Comparison of ENCODE assay signal across 14 cellular contexts in the genomic region with DNA sequence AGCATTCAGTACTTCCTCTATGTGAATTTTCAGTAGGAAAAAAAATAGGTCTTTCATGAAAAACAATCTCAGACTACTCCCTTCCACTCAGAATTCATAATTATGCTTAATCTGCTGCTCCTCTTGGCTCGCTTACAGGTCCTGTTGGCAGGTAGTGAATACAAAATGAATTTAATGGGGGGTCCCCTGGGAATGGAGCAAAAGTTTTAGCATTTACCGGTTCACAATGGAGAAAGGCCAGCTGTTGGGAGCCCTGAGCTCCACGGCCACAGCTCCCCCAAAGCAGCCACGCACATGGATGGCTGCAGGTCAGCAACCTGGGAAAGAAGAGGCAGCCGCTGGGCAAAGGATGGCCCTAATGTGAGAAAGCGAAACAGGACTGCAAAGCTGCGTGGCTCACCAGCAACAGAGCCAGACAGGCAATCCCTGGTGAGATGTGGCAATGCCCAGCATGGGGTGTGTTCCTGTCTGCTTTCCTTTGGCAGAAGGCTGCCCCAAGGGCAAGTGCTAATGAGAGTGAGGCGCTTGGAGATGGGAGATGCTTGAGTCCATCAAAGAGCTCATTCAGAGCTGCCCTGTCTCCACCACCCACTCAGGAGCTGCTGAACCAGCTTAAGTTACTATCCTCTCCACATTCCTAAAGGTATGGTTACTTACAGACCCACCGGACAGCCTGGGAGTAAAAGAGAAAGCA.
DNase-seq lines count a peak whose midpoint lies in the region; ATAC-seq, FAIRE-seq and TF ChIP-seq lines count a peak whose summit lies in the region.
"Had no signal": no experiment of that assay in that cellular context is flagged by ENCODE, and none has a peak within 500 bp of the region (broad histone marks: within the 10 kb centered on the region; RNA-seq: fewer than 3 reads in every experiment).

No MANE protein-coding gene starts in this region.

- H3K23ac ChIP-seq in neuronal stem cell (ENCODE audit: low read depth, low read length, poor library complexity): peak overlapping the region; percentile 46

- intact Hi-C loops in GM12878 (cut with micrococcal nuclease; ENCODE audit: unreplicated experiment): no loop called here

- H3K27me3 ChIP-seq in GM12878 (replicated peaks in 1 of 2; ENCODE audit: control insufficient read depth in 2 of 2, insufficient read depth in 2 of 2, low read length in 1 of 2) (no peaks in the 10 kb centered on the region), neuronal stem cell (ENCODE audit: control insufficient read depth in 3 of 3, insufficient read depth in 3 of 3, low read depth in 1 of 3, low read length in 3 of 3) (no peaks in the 10 kb centered on the region)
- H3K27me3 ChIP-seq: ovary had no signal

- H3K4me2 ChIP-seq in GM12878 (ENCODE audit: control insufficient read depth, insufficient read depth) (no peak overlapping the region), neuronal stem cell (ENCODE audit: insufficient read depth, low read length, poor library complexity, severe bottlenecking) (no peak overlapping the region)

- H4K8ac ChIP-seq in neuronal stem cell (ENCODE audit: low read depth, low read length): no peak overlapping the region

- ATAC-seq in GM12878 (peak; percentile 32), GM19455 (IDR thresholded peaks at IDR 0.05; ENCODE audit: unreplicated experiment) (no peak)
- ATAC-seq: HCT116 had no signal

- no peak overlapping the region for H3K9ac ChIP-seq in GM12878 (ENCODE audit: control insufficient read depth, insufficient read depth, low read length)
- H3K9ac ChIP-seq in neuronal stem cell (ENCODE audit: low read depth, low read length, poor library complexity): peak overlapping the region; percentile 24

- SMC1A ChIA-PET in GM12878 (lab: Charles Lee; ENCODE audit: uncharacterized antibody, unreplicated experiment): interaction anchor here (0.5 to 1.3 kb wide), 4 partner anchors 10 to 72 kb away, joined by 3 to 5 read pairs (median 4); no protein-coding TSS in a partner anchor

- H3K4me3 ChIP-seq in GM12878 (no peak overlapping the region), neuronal stem cell (ENCODE audit: low read length in 2 of 2) (no peak overlapping the region)
- H3K4me3 ChIP-seq: ovary had no signal

- TF ChIP-seq CTCF in GM12878 (IDR thresholded peaks at IDR 0.05 in 2 of 3, conservative IDR thresholded peaks at IDR 0.05 in 1 of 3; ENCODE audit: control insufficient read depth in 2 of 3, extremely low read depth in 1 of 3, insufficient read depth in 1 of 3, low read depth in 3 of 3, low read length in 3 of 3): no peak

- H2BK15ac ChIP-seq in neuronal stem cell (ENCODE audit: low read length): peak overlapping the region; percentile 46

- no peaks in the 10 kb centered on the region for H3K79me1 ChIP-seq in neuronal stem cell (ENCODE audit: low read depth, low read length)

- no peaks in the 10 kb centered on the region for H3K4me1 ChIP-seq in GM12878 (ENCODE audit: control insufficient read depth, insufficient read depth, low read length)
- peaks cover 0 to 4% of the 10 kb centered on the region in 2 donors for H3K4me1 ChIP-seq in neuronal stem cell (ENCODE audit: control insufficient read depth in 2 of 2, insufficient read depth in 1 of 2, low read depth in 1 of 2, low read length in 2 of 2)

- TF ChIP-seq EP300 in GM12878 (IDR thresholded peaks at IDR 0.05; ENCODE audit: borderline replicate concordance in 1 of 2, control insufficient read depth in 1 of 2, low read depth in 2 of 2, low read length in 2 of 2): no peak

- in situ Hi-C loops in G401 (cut with HindIII; ENCODE audit: low sequenced_read_pairs): no loop called here
- in situ Hi-C loops in GM12878 (cut with MboI): no loop called here

- no peaks in the 10 kb centered on the region; the same call in 2 of the 3 replicates for H3K9me3 ChIP-seq in GM12878 (replicated peaks; ENCODE audit: control insufficient read depth, insufficient read depth, low read length)
- H3K9me3 ChIP-seq in neuronal stem cell (replicated peaks in 1 of 2; ENCODE audit: control insufficient read depth in 2 of 2, insufficient read depth in 1 of 2, low read depth in 1 of 2, low read length in 2 of 2): peaks cover 3 to 4% of the 10 kb centered on the region in 2 donors
- H3K9me3 ChIP-seq: ovary had no signal

- H3K27ac ChIP-seq in GM12878 (ENCODE audit: control insufficient read depth, insufficient read depth) (no peak overlapping the region), neuronal stem cell (replicated peaks; ENCODE audit: low read length) (no peak overlapping the region)
- H3K27ac ChIP-seq: esophagus squamous epithelium, ovary had no signal

- no peak for TF ChIP-seq POLR2A in GM12878 (IDR thresholded peaks at IDR 0.05; ENCODE audit: low read depth, low read length)

- no peak overlapping the region for H3K14ac ChIP-seq in neuronal stem cell (ENCODE audit: low read length)

- H3K36me3 ChIP-seq in GM12878 (ENCODE audit: control insufficient read depth in 2 of 2, insufficient read depth in 2 of 2, low read length in 1 of 2) (no peaks in the 10 kb centered on the region), neuronal stem cell (replicated peaks in 1 of 2; ENCODE audit: control insufficient read depth in 2 of 2, insufficient read depth in 2 of 2, low read length in 2 of 2) (no peaks in the 10 kb centered on the region)
- H3K36me3 ChIP-seq: esophagus squamous epithelium, ovary had no signal

- POLR2A ChIA-PET in GM12878 (lab: Charles Lee): no interaction called here

- H4K91ac ChIP-seq in neuronal stem cell (ENCODE audit: low read depth, low read length, poor library complexity): no peak overlapping the region

- DNase-seq in G401 (ENCODE audit: low spot score) (peak; percentile 8), NCI-H2081 (lab: John Stamatoyannopoulos, UW) (peak; percentile 57 to 66), GM12878 (ENCODE audit: low read depth, low spot score) (no peak), neuronal stem cell (ENCODE audit: low spot score) (no peak), medulla oblongata (ENCODE audit: extremely low spot score) (no peak), HK-2 (ENCODE audit: unreplicated experiment) (no peak)
- DNase-seq in activated CD4-positive, alpha-beta T cell treated with anti-CD3 and anti-CD28 coated beads, Interleukin-2, amount 50 U/mL, for 1 hour: no peak
- DNase-seq: activated CD8-positive, alpha-beta memory T cell treated with anti-CD3 and anti-CD28 coated beads for 24 hours; esophagus squamous epithelium; kidney glomerular epithelial cell; NCI-H2029; ovary had no signal

- H2AFZ ChIP-seq in GM12878 (ENCODE audit: control insufficient read depth, low read depth, low read length) (no peak overlapping the region; the same call in 1 of the 2 replicates), neuronal stem cell (ENCODE audit: low read length) (no peak overlapping the region)

- 20% methylated on average over 9 of the region's 9 CpGs for WGBS in GM12878 (ENCODE audit: insufficient coverage, insufficient replicate concordance, low lambda C conversion rate, missing lambda C conversion rate)
- WGBS in neuronal stem cell (ENCODE audit: extremely low coverage in 2 of 2, insufficient read length in 2 of 2, insufficient replicate concordance in 1 of 2), 2 donors: no CpG with 5 or more reads among the region's 9 CpGs

- peak overlapping the region; percentile 57 for H3K18ac ChIP-seq in neuronal stem cell (ENCODE audit: low read length)

- no peak overlapping the region for H3K4ac ChIP-seq in neuronal stem cell (ENCODE audit: low read length)

- CTCF ChIA-PET in GM12878 (lab: Yijun Ruan, JAX): interaction anchor here (1.5 kb wide), 1 partner anchor 9 kb away, joined by 9 read pairs; no protein-coding TSS in a partner anchor

- BruUV-seq in GM12878 (replicated peaks; lab: Mats Ljungman, UMichigan): no TSS peak

- no peak for TF ChIP-seq RAD21 in GM12878 (IDR thresholded peaks at IDR 0.05; ENCODE audit: insufficient read depth, low read depth, low read length)

- no peaks in the 10 kb centered on the region for H4K20me1 ChIP-seq in GM12878 (ENCODE audit: control insufficient read depth, insufficient read depth)

- no peak overlapping the region for H2BK12ac ChIP-seq in neuronal stem cell (ENCODE audit: low read length)

- H2BK120ac ChIP-seq in neuronal stem cell (ENCODE audit: low read depth, low read length): no peak overlapping the region

- no peak overlapping the region for H2BK5ac ChIP-seq in neuronal stem cell (ENCODE audit: low read length)

- RAD21 ChIA-PET in GM12878 (lab: Charles Lee; ENCODE audit: unreplicated experiment): interaction anchor here (0.6 to 1.6 kb wide), 3 partner anchors 15 to 42 kb away, joined by 3 to 4 read pairs (median 3); no protein-coding TSS in a partner anchor

- no peaks in the 10 kb centered on the region for H3K79me2 ChIP-seq in GM12878 (ENCODE audit: control insufficient read depth, insufficient read depth, low read length)

- FAIRE-seq in GM12878 (lab: Jason Lieb, UNC): no peak

- no peak overlapping the region for H2AK5ac ChIP-seq in neuronal stem cell (ENCODE audit: low read depth, low read length)

TF ChIP-seq in GM12878, 131 proteins besides CTCF, POLR2A, EP300 and RAD21 (continues in another document):
- TF ChIP-seq, protein P1, sequence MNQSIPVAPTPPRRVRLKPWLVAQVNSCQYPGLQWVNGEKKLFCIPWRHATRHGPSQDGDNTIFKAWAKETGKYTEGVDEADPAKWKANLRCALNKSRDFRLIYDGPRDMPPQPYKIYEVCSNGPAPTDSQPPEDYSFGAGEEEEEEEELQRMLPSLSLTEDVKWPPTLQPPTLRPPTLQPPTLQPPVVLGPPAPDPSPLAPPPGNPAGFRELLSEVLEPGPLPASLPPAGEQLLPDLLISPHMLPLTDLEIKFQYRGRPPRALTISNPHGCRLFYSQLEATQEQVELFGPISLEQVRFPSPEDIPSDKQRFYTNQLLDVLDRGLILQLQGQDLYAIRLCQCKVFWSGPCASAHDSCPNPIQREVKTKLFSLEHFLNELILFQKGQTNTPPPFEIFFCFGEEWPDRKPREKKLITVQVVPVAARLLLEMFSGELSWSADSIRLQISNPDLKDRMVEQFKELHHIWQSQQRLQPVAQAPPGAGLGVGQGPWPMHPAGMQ (IDR thresholded peaks at IDR 0.05; ENCODE audit: borderline replicate concordance): no peak
- TF ChIP-seq JUNB (IDR thresholded peaks at IDR 0.05) (no peak), TBL1XR1 (IDR thresholded peaks at IDR 0.05; ENCODE audit: low read depth, low read length) (no peak), IKZF2 (IDR thresholded peaks at IDR 0.05) (no peak), CBX3 (IDR thresholded peaks at IDR 0.05; ENCODE audit: borderline replicate concordance, low read depth) (no peak)
- TF ChIP-seq, protein P2, sequence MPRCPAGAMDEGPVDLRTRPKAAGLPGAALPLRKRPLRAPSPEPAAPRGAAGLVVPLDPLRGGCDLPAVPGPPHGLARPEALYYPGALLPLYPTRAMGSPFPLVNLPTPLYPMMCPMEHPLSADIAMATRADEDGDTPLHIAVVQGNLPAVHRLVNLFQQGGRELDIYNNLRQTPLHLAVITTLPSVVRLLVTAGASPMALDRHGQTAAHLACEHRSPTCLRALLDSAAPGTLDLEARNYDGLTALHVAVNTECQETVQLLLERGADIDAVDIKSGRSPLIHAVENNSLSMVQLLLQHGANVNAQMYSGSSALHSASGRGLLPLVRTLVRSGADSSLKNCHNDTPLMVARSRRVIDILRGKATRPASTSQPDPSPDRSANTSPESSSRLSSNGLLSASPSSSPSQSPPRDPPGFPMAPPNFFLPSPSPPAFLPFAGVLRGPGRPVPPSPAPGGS (IDR thresholded peaks at IDR 0.05; ENCODE audit: borderline replicate concordance, insufficient read depth, low read depth, low read length, poor library complexity, severe bottlenecking): no peak

Comparison
In these comparisons a context has a peak if more than half of its experiments do, and no peak if none do; other contexts are left out.
1. DNase-seq: peak in G401 (single experiment) and NCI-H2081 (2 of 2); none in GM12878 (single experiment), neuronal stem cell (single experiment), activated CD4-positive, alpha-beta T cell treated with anti-CD3 and anti-CD28 coated beads, Interleukin-2, amount 50 U/mL, for 1 hour (single experiment), medulla oblongata (single experiment) and HK-2 (single experiment).